In the genomic region with DNA sequence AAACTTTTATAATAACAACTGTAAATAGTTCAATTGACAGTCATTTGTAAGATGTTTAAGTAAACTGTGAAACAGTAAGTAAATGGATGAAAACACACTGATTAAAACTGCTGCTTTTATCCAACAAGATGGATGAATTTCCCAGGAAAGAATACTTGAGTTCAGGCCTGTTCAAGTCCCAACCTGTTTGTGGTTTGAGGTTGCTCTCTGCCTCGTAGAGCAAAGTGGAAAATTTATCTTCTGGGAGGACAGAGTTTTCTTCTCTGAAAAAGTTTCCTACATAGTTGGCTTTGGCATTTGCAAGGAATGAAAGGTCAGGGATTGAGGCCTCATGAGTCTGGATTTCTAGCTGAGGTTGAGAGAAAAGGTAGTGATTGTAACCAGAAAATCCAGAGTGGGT, we compare ENCODE assay signal across 24 cellular contexts. TPM values are rescaled to one million over a fixed set of nuclear protein-coding genes. Genes with fewer than 3 reads are reported as not detected.
DNase-seq lines count a peak whose midpoint lies in the region; ATAC-seq and TF ChIP-seq lines count a peak whose summit lies in the region.
"Had no signal": no experiment of that assay in that cellular context is flagged by ENCODE, and none has a peak within 500 bp of the region (broad histone marks: within the 10 kb centered on the region; RNA-seq: fewer than 3 reads in every experiment).

No MANE protein-coding gene starts in this region.

- H3K4me3 ChIP-seq in breast epithelium (no peak overlapping the region), mammary epithelial cell (replicated peaks in 1 of 3; ENCODE audit: insufficient read depth in 1 of 3, low read depth in 2 of 3, low read length in 3 of 3) (no peak overlapping the region), gastroesophageal sphincter (no peak overlapping the region)
- H3K4me3 ChIP-seq: BLaER1 treated with 17β-estradiol and CSF1 and Interleukin-3, amounts not matched to agents 10 nM and 100 nM; GM12878; K562 had no signal

- H3K4me3 Mint-ChIP-seq in MCF 10A (ENCODE audit: unreplicated experiment), result no peak overlapping the region
- H3K4me3 Mint-ChIP-seq: CD4-positive, alpha-beta memory T cell had no signal

- H4K20me1 ChIP-seq in mammary epithelial cell (ENCODE audit: insufficient read depth, low read length), result peaks cover 1% of the 10 kb centered on the region

- peak overlapping the region; percentile 12 for H3K27ac Mint-ChIP-seq in MCF 10A (ENCODE audit: low read depth, unreplicated experiment)

- TF ChIP-seq POLR2A in breast epithelium (IDR thresholded peaks at IDR 0.05) (no peak), gastroesophageal sphincter (IDR thresholded peaks at IDR 0.05) (no peak)

- no peak for TF ChIP-seq EP300 in gastroesophageal sphincter (IDR thresholded peaks at IDR 0.05)

- no peaks in the 10 kb centered on the region for H3K27me3 ChIP-seq in breast epithelium
- H3K27me3 ChIP-seq in mammary epithelial cell (ENCODE audit: insufficient read depth, low read length), result no peaks in the 10 kb centered on the region
- H3K27me3 ChIP-seq in gastroesophageal sphincter, result no peaks in the 10 kb centered on the region
- H3K27me3 ChIP-seq: BLaER1 treated with 17β-estradiol and CSF1 and Interleukin-3, amounts not matched to agents 10 nM and 100 nM had no signal

- TF ChIP-seq CTCF in MCF 10A (IDR thresholded peaks at IDR 0.05; ENCODE audit: unreplicated experiment) (no peak), breast epithelium (IDR thresholded peaks at IDR 0.05) (no peak), mammary epithelial cell (conservative IDR thresholded peaks at IDR 0.05 in 1 of 2, IDR thresholded peaks at IDR 0.05 in 1 of 2; ENCODE audit: extremely low read depth in 1 of 2, insufficient read depth in 1 of 2, low read depth in 1 of 2, low read length in 2 of 2) (no peak), gastroesophageal sphincter (IDR thresholded peaks at IDR 0.05) (no peak)

- peaks cover 41% of the 10 kb centered on the region for H3K36me3 Mint-ChIP-seq in MCF 10A (ENCODE audit: insufficient read depth, unreplicated experiment)

- BruUV-seq in MCF 10A (replicated peaks; lab: Mats Ljungman, UMichigan) (no TSS peak), mammary epithelial cell (replicated peaks; lab: Mats Ljungman, UMichigan) (no TSS peak)

- no peak for ATAC-seq in left lobe of liver
- no peak for ATAC-seq in gastroesophageal sphincter
- ATAC-seq: GM12878, K562 had no signal

- peak overlapping the region; percentile 64 for H3K4me2 ChIP-seq in mammary epithelial cell (ENCODE audit: insufficient read depth, low read depth, low read length)
- H3K4me2 ChIP-seq: BLaER1 treated with 17β-estradiol and CSF1 and Interleukin-3, amounts not matched to agents 10 nM and 100 nM had no signal

- intact Hi-C loops in MCF 10A (cut with micrococcal nuclease) (no loop called here), breast epithelium (cut with DNase I; ENCODE audit: low total_unique reads) (no loop called here), mammary epithelial cell (cut with micrococcal nuclease) (no loop called here)

- peak overlapping the region in 1 of 2 donors; percentile 52 for H3K27ac ChIP-seq in breast epithelium
- peak overlapping the region; percentile 44 for H3K27ac ChIP-seq in mammary epithelial cell (ENCODE audit: insufficient read depth, low read depth, low read length)
- no peak overlapping the region for H3K27ac ChIP-seq in gastroesophageal sphincter
- H3K27ac ChIP-seq: BLaER1 treated with 17β-estradiol and CSF1 and Interleukin-3, amounts not matched to agents 10 nM and 100 nM had no signal

- H3K9ac ChIP-seq in mammary epithelial cell (ENCODE audit: insufficient read depth, low read length), result peak overlapping the region; percentile 47
- H3K9ac ChIP-seq: BLaER1 treated with 17β-estradiol and CSF1 and Interleukin-3, amounts not matched to agents 10 nM and 100 nM had no signal

- peaks cover 4% of the 10 kb centered on the region for H3K9me3 Mint-ChIP-seq in MCF 10A (ENCODE audit: unreplicated experiment)

- DNase-seq in MCF 10A (ENCODE audit: unreplicated experiment) (no peak), breast epithelium (ENCODE audit: low spot score in 2 of 2) (no peak), mammary epithelial cell (peak; percentile 86), glomerular visceral epithelial cell (ENCODE audit: extremely low spot score) (peak; percentile 29), left lobe of liver (ENCODE audit: low spot score) (no peak), NCI-H510A (lab: John Stamatoyannopoulos, UW) (no peak)
- DNase-seq: 8988T; Caco-2; CD4-positive, alpha-beta memory T cell; DMS 273 treated with DMSO at 0.1 percent for 48 hours; DND-41; H7; MM.1S; NCI-H1048; NCI-H1417 treated with DMSO at 0.1 percent for 48 hours; NCI-H187; NCI-H2107; NCI-H2227 treated with DMSO at 0.1 percent for 48 hours; NCI-H510A treated with DMSO at 0.1 percent for 48 hours; NCI-H748 treated with DMSO at 0.1 percent for 48 hours had no signal

- POLR2A ChIA-PET in MCF 10A (lab: Yijun Ruan, JAX), result interaction anchor here (0.7 to 3.8 kb wide), 3 partner anchors 9 to 50 kb away, joined by 3 to 21 read pairs (median 7); a partner anchor contains a TSS

- peaks cover 25% of the 10 kb centered on the region for H3K4me1 Mint-ChIP-seq in MCF 10A (ENCODE audit: insufficient read depth, unreplicated experiment)

- H3K79me2 ChIP-seq in mammary epithelial cell (ENCODE audit: insufficient read depth, low read length), result peaks cover 51% of the 10 kb centered on the region

- H2AFZ ChIP-seq in mammary epithelial cell (ENCODE audit: low read depth, low read length), result no peak overlapping the region

- 0% methylated on average over 1 of the region's 1 CpG for WGBS in mammary epithelial cell (ENCODE audit: low coverage, missing lambda C conversion rate)
- WGBS in gastroesophageal sphincter (ENCODE audit: low coverage in 1 of 2), 2 donors, result 0% methylated on average over 1 of the region's 1 CpG

- H3K36me3 ChIP-seq in breast epithelium, result no peaks in the 10 kb centered on the region
- no peaks in the 10 kb centered on the region for H3K36me3 ChIP-seq in mammary epithelial cell (ENCODE audit: insufficient read depth, low read length)
- H3K36me3 ChIP-seq in gastroesophageal sphincter, result peaks cover 0 to 59% of the 10 kb centered on the region in 2 donors

- H3K4me1 ChIP-seq in breast epithelium (no peaks in the 10 kb centered on the region), mammary epithelial cell (ENCODE audit: insufficient read depth, low read length) (peaks cover 41% of the 10 kb centered on the region), gastroesophageal sphincter (peaks cover 0 to 27% (median 0%) of the 10 kb centered on the region in 3 donors)
- H3K4me1 ChIP-seq: Caco-2 had no signal

- H3K9me3 ChIP-seq in breast epithelium, result peaks cover 0 to 25% of the 10 kb centered on the region in 2 donors
- H3K9me3 ChIP-seq in mammary epithelial cell (replicated peaks; ENCODE audit: insufficient read depth, low read length), result peaks cover 4% of the 10 kb centered on the region
- H3K9me3 ChIP-seq in gastroesophageal sphincter, result no peaks in the 10 kb centered on the region
- H3K9me3 ChIP-seq: Caco-2 had no signal

- in situ Hi-C loops in mammary epithelial cell (cut with MboI; ENCODE audit: low sequenced_read_pairs in 2 of 2), result no loop called here

- dilution Hi-C loops in mammary epithelial cell (cut with HindIII; ENCODE audit: low sequenced_read_pairs), result no loop called here

- no peaks in the 10 kb centered on the region for H3K27me3 Mint-ChIP-seq in MCF 10A (ENCODE audit: insufficient read depth, unreplicated experiment)
- H3K27me3 Mint-ChIP-seq: CD4-positive, alpha-beta memory T cell had no signal

- CTCF ChIA-PET in MCF 10A (lab: Yijun Ruan, JAX) (no interaction called here), mammary epithelial cell (lab: Charles Lee; ENCODE audit: low non-redundant PET) (no interaction called here)

RNA-seq across cellular contexts. Expression of a gene that starts 15.2 kb away (rescaled TPM):
- total RNA-seq in MCF 10A (2022) (9.2 and 10.8 TPM in 2 replicates), breast epithelium (10 to 100 TPM in 1 of 3 donors, 1 to 10 TPM in 2; 6.7 to 14.8 (median 8.5) TPM), mammary epithelial cell (10 to 100 TPM in 1 of 2 donors, 1 to 10 TPM in 1; 7.4 to 15.2 TPM), left lobe of liver (2.2 TPM), gastroesophageal sphincter (10 to 100 TPM in 1 of 4 donors, 1 to 10 TPM in 3; 9.3 to 11.7 (median 9.7) TPM)
- polyA plus RNA-seq in mammary epithelial cell, result 2.0 TPM
- 2.2 TPM for polyA minus RNA-seq in mammary epithelial cell

RNA-seq across cellular contexts. Expression of a gene that starts 24.8 kb away (rescaled TPM):
- total RNA-seq in MCF 10A (2022) (72.5 and 95.5 TPM in 2 replicates), breast epithelium (100 to 1,000 TPM in 1 of 3 donors, 10 to 100 TPM in 2; 70.2 to 123 (median 88.5) TPM), mammary epithelial cell (100 to 1,000 TPM in 1 of 2 donors, 10 to 100 TPM in 1; 75.0 to 158 TPM), left lobe of liver (22.1 TPM), gastroesophageal sphincter (10 to 100 TPM; 40.4 to 76.3 (median 65.3) TPM)
- 15.2 TPM for polyA plus RNA-seq in mammary epithelial cell
- 118 TPM for polyA minus RNA-seq in mammary epithelial cell

RNA-seq across cellular contexts. Expression of a gene that starts 46.0 kb away (rescaled TPM):
- 7.0 and 9.9 TPM in 2 replicates for total RNA-seq in MCF 10A (2022)
- 10 to 100 TPM in 1 of 3 donors, 1 to 10 TPM in 2; 7.5 to 13.6 (median 8.2) TPM for total RNA-seq in breast epithelium
- 10 to 100 TPM in 1 of 2 donors, 1 to 10 TPM in 1; 8.0 to 16.5 TPM for total RNA-seq in mammary epithelial cell
- 5.5 TPM for polyA plus RNA-seq in mammary epithelial cell
- polyA minus RNA-seq in mammary epithelial cell, result 8.2 TPM
- 2.6 TPM for total RNA-seq in left lobe of liver
- total RNA-seq in gastroesophageal sphincter, result 10 to 100 TPM in 3 of 4 donors, 1 to 10 TPM in 1; 9.2 to 12.2 (median 10.9) TPM

RNA-seq across cellular contexts. Expression of a gene that starts 58.3 kb away (rescaled TPM):
- 6.3 and 9.8 TPM in 2 replicates for total RNA-seq in MCF 10A (2022)
- 10 to 100 TPM; 16.7 to 23.2 (median 20.2) TPM for total RNA-seq in breast epithelium
- total RNA-seq in mammary epithelial cell, result 1 to 10 TPM; 4.9 to 9.3 TPM
- polyA plus RNA-seq in mammary epithelial cell, result 16.3 TPM
- not detected for polyA minus RNA-seq in mammary epithelial cell
- 1.2 TPM for total RNA-seq in left lobe of liver
- total RNA-seq in gastroesophageal sphincter, result 10 to 100 TPM in 3 of 4 donors, 1 to 10 TPM in 1; 9.0 to 17.0 (median 13.2) TPM

RNA-seq across cellular contexts. Expression of a gene that starts 58.3 kb away (rescaled TPM):
- 3.7 and 4.3 TPM in 2 replicates for total RNA-seq in MCF 10A (2022)
- 1 to 10 TPM; 1.6 to 3.8 (median 2.4) TPM for total RNA-seq in breast epithelium
- 1 to 10 TPM; 2.3 to 4.3 TPM for total RNA-seq in mammary epithelial cell
- polyA plus RNA-seq in mammary epithelial cell, result 1.8 TPM
- 2.9 TPM for polyA minus RNA-seq in mammary epithelial cell
- total RNA-seq in left lobe of liver, result 0.78 TPM
- 1 to 10 TPM; 1.0 to 4.8 (median 2.0) TPM for total RNA-seq in gastroesophageal sphincter

Comparison
In these comparisons a context has a peak if more than half of its experiments do, and no peak if none do; other contexts are left out.
1. DNase-seq: peak in mammary epithelial cell (single experiment) and glomerular visceral epithelial cell (single experiment); none in MCF 10A (single experiment), breast epithelium (0 of 2), left lobe of liver (single experiment) and NCI-H510A (single experiment).